ENCODE assay signal across 1 cellular context in the genomic region with DNA sequence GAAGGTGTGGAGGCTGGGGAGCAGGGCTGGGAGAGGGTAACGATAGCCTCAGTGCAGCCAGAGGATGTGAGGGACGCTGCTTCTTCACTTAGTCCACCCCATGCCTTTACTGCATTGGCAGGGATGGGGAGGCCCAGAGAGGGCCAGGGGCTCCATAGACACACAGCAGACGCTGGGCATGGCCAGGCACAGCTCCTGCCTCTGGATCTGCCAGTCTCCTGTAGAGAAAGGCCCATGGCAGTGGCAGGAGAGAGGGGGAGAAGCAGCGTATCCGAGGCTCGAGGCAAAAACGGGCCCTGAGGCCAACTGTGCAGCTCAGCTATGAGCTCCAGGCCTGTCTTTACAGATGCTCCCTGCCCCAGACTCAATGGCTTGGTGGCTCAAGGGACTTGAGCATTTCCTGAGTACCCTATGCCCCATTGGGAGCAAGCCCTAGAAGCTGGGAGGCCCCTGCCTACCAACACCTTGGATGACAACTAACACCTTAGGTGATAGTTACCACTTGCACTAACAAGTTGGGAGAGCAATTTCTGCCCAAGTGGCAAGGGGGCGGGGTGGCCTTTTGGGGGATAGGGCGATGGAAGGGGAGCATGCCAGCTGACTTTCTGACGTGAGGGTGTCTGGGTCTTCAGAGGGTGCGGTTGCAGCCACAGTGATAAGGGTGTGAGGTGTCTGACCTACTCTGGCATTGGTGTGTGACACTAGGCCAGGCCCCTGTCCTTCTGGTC.
TF ChIP-seq lines count a peak whose summit lies in the region.

No MANE protein-coding gene starts in this region.

TF ChIP-seq in HCT116, 20 proteins besides CTCF, POLR2A, EP300 and RAD21 (continued from another document):
- TF ChIP-seq, protein P1, sequence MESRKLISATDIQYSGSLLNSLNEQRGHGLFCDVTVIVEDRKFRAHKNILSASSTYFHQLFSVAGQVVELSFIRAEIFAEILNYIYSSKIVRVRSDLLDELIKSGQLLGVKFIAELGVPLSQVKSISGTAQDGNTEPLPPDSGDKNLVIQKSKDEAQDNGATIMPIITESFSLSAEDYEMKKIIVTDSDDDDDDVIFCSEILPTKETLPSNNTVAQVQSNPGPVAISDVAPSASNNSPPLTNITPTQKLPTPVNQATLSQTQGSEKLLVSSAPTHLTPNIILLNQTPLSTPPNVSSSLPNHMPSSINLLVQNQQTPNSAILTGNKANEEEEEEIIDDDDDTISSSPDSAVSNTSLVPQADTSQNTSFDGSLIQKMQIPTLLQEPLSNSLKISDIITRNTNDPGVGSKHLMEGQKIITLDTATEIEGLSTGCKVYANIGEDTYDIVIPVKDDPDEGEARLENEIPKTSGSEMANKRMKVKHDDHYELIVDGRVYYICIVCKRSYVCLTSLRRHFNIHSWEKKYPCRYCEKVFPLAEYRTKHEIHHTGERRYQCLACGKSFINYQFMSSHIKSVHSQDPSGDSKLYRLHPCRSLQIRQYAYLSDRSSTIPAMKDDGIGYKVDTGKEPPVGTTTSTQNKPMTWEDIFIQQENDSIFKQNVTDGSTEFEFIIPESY (IDR thresholded peaks at IDR 0.05; ENCODE audit: extremely low read depth, insufficient replicate concordance, low read length): no peak
- TF ChIP-seq JUND (IDR thresholded peaks at IDR 0.05) (no peak), POLR2AphosphoS5 (IDR thresholded peaks at IDR 0.05; ENCODE audit: low read depth, low read length) (no peak), FOSL1 (IDR thresholded peaks at IDR 0.05; ENCODE audit: low read depth) (no peak), EGR1 (IDR thresholded peaks at IDR 0.05; ENCODE audit: low read depth) (no peak), YY1 (IDR thresholded peaks at IDR 0.05; ENCODE audit: extremely low read depth, insufficient replicate concordance, low read depth, low read length) (no peak), SIN3A (IDR thresholded peaks at IDR 0.05; ENCODE audit: low read depth) (no peak), EZH2 (IDR thresholded peaks at IDR 0.05) (no peak), SP1 (IDR thresholded peaks at IDR 0.05; ENCODE audit: low read depth) (no peak), TCF7L2 (IDR thresholded peaks at IDR 0.05; ENCODE audit: borderline replicate concordance, extremely low read depth, insufficient read depth, insufficient read length) (no peak), ZNF274 (IDR thresholded peaks at IDR 0.05; ENCODE audit: low read depth, low read length) (no peak), ZFX (IDR thresholded peaks at IDR 0.05) (no peak), ELF1 (IDR thresholded peaks at IDR 0.05; ENCODE audit: borderline replicate concordance, low read depth) (no peak), SRF (IDR thresholded peaks at IDR 0.05; ENCODE audit: low read depth) (no peak)
- TF ChIP-seq, protein P2, sequence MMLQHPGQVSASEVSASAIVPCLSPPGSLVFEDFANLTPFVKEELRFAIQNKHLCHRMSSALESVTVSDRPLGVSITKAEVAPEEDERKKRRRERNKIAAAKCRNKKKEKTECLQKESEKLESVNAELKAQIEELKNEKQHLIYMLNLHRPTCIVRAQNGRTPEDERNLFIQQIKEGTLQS (IDR thresholded peaks at IDR 0.05): no peak
- TF ChIP-seq, protein P3, sequence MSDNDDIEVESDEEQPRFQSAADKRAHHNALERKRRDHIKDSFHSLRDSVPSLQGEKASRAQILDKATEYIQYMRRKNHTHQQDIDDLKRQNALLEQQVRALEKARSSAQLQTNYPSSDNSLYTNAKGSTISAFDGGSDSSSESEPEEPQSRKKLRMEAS (IDR thresholded peaks at IDR 0.05): no peak
- TF ChIP-seq, protein P4, sequence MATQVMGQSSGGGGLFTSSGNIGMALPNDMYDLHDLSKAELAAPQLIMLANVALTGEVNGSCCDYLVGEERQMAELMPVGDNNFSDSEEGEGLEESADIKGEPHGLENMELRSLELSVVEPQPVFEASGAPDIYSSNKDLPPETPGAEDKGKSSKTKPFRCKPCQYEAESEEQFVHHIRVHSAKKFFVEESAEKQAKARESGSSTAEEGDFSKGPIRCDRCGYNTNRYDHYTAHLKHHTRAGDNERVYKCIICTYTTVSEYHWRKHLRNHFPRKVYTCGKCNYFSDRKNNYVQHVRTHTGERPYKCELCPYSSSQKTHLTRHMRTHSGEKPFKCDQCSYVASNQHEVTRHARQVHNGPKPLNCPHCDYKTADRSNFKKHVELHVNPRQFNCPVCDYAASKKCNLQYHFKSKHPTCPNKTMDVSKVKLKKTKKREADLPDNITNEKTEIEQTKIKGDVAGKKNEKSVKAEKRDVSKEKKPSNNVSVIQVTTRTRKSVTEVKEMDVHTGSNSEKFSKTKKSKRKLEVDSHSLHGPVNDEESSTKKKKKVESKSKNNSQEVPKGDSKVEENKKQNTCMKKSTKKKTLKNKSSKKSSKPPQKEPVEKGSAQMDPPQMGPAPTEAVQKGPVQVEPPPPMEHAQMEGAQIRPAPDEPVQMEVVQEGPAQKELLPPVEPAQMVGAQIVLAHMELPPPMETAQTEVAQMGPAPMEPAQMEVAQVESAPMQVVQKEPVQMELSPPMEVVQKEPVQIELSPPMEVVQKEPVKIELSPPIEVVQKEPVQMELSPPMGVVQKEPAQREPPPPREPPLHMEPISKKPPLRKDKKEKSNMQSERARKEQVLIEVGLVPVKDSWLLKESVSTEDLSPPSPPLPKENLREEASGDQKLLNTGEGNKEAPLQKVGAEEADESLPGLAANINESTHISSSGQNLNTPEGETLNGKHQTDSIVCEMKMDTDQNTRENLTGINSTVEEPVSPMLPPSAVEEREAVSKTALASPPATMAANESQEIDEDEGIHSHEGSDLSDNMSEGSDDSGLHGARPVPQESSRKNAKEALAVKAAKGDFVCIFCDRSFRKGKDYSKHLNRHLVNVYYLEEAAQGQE (IDR thresholded peaks at IDR 0.05; ENCODE audit: low read depth): no peak
TF ChIP-seq in HCT116: peak in this region for 0.
